ENCODE assay signal across 2 cellular contexts in the genomic region with DNA sequence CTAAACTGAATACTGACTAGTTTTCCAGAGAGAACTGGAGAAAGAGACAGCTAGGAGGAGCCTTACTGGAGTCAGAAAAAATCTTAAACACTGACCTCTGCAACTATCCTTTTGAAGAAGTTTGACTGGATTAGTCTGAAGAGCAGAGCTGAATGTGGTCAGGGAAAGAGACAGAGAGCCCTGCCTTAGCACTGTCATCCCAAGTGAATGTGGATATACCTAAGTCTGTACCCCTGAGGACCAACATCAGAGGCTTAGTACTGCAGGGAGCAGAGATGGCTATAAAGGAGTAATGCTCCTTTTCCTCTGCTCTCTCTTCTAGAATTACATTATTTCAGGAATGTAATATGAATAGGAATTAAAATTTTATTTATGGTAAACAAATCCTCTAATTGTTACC.
TF ChIP-seq lines count a peak whose summit lies in the region.

No MANE protein-coding gene starts in this region.

TF ChIP-seq in GM23338, 12 proteins besides CTCF, POLR2A, EP300 and RAD21 (continued from another document and continues in another):
- TF ChIP-seq, protein P1, sequence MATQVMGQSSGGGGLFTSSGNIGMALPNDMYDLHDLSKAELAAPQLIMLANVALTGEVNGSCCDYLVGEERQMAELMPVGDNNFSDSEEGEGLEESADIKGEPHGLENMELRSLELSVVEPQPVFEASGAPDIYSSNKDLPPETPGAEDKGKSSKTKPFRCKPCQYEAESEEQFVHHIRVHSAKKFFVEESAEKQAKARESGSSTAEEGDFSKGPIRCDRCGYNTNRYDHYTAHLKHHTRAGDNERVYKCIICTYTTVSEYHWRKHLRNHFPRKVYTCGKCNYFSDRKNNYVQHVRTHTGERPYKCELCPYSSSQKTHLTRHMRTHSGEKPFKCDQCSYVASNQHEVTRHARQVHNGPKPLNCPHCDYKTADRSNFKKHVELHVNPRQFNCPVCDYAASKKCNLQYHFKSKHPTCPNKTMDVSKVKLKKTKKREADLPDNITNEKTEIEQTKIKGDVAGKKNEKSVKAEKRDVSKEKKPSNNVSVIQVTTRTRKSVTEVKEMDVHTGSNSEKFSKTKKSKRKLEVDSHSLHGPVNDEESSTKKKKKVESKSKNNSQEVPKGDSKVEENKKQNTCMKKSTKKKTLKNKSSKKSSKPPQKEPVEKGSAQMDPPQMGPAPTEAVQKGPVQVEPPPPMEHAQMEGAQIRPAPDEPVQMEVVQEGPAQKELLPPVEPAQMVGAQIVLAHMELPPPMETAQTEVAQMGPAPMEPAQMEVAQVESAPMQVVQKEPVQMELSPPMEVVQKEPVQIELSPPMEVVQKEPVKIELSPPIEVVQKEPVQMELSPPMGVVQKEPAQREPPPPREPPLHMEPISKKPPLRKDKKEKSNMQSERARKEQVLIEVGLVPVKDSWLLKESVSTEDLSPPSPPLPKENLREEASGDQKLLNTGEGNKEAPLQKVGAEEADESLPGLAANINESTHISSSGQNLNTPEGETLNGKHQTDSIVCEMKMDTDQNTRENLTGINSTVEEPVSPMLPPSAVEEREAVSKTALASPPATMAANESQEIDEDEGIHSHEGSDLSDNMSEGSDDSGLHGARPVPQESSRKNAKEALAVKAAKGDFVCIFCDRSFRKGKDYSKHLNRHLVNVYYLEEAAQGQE (IDR thresholded peaks at IDR 0.05; ENCODE audit: unreplicated experiment) = no peak
- no peak for TF ChIP-seq EZH2phosphoT487 (IDR thresholded peaks at IDR 0.05; ENCODE audit: unreplicated experiment)
- TF ChIP-seq, protein P2, sequence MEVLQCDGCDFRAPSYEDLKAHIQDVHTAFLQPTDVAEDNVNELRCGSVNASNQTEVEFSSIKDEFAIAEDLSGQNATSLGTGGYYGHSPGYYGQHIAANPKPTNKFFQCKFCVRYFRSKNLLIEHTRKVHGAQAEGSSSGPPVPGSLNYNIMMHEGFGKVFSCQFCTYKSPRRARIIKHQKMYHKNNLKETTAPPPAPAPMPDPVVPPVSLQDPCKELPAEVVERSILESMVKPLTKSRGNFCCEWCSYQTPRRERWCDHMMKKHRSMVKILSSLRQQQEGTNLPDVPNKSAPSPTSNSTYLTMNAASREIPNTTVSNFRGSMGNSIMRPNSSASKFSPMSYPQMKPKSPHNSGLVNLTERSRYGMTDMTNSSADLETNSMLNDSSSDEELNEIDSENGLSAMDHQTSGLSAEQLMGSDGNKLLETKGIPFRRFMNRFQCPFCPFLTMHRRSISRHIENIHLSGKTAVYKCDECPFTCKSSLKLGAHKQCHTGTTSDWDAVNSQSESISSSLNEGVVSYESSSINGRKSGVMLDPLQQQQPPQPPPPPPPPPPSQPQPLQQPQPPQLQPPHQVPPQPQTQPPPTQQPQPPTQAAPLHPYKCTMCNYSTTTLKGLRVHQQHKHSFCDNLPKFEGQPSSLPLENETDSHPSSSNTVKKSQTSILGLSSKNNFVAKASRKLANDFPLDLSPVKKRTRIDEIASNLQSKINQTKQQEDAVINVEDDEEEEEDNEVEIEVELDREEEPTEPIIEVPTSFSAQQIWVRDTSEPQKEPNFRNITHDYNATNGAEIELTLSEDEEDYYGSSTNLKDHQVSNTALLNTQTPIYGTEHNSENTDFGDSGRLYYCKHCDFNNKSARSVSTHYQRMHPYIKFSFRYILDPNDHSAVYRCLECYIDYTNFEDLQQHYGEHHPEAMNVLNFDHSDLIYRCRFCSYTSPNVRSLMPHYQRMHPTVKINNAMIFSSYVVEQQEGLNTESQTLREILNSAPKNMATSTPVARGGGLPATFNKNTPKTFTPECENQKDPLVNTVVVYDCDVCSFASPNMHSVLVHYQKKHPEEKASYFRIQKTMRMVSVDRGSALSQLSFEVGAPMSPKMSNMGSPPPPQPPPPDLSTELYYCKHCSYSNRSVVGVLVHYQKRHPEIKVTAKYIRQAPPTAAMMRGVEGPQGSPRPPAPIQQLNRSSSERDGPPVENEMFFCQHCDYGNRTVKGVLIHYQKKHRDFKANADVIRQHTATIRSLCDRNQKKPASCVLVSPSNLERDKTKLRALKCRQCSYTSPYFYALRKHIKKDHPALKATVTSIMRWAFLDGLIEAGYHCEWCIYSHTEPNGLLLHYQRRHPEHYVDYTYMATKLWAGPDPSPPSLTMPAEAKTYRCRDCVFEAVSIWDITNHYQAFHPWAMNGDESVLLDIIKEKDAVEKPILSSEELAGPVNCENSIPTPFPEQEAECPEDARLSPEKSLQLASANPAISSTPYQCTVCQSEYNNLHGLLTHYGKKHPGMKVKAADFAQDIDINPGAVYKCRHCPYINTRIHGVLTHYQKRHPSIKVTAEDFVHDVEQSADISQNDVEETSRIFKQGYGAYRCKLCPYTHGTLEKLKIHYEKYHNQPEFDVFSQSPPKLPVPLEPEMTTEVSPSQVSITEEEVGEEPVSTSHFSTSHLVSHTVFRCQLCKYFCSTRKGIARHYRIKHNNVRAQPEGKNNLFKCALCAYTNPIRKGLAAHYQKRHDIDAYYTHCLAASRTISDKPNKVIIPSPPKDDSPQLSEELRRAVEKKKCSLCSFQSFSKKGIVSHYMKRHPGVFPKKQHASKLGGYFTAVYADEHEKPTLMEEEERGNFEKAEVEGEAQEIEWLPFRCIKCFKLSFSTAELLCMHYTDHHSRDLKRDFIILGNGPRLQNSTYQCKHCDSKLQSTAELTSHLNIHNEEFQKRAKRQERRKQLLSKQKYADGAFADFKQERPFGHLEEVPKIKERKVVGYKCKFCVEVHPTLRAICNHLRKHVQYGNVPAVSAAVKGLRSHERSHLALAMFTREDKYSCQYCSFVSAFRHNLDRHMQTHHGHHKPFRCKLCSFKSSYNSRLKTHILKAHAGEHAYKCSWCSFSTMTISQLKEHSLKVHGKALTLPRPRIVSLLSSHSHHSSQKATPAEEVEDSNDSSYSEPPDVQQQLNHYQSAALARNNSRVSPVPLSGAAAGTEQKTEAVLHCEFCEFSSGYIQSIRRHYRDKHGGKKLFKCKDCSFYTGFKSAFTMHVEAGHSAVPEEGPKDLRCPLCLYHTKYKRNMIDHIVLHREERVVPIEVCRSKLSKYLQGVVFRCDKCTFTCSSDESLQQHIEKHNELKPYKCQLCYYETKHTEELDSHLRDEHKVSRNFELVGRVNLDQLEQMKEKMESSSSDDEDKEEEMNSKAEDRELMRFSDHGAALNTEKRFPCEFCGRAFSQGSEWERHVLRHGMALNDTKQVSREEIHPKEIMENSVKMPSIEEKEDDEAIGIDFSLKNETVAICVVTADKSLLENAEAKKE (CRISPR knock-in tag; IDR thresholded peaks at IDR 0.05) = no peak
- no peak for TF ChIP-seq ZNF114 (CRISPR knock-in tag; IDR thresholded peaks at IDR 0.05)
- no peak for TF ChIP-seq JUNB (IDR thresholded peaks at IDR 0.05; ENCODE audit: unreplicated experiment)
- no peak for TF ChIP-seq CREB1 (CRISPR knock-in tag; IDR thresholded peaks at IDR 0.05; ENCODE audit: low read depth)
- TF ChIP-seq EZH2 (IDR thresholded peaks at IDR 0.05; ENCODE audit: low read depth, unreplicated experiment) = no peak
- TF ChIP-seq POLR2AphosphoS5 (IDR thresholded peaks at IDR 0.05; ENCODE audit: low read depth) = no peak
- TF ChIP-seq NANOG (IDR thresholded peaks at IDR 0.05; ENCODE audit: borderline replicate concordance) = no peak
- no peak for TF ChIP-seq ETS1 (IDR thresholded peaks at IDR 0.05)

TF ChIP-seq in K562, 482 proteins besides CTCF, POLR2A, EP300 and RAD21 (continued from another document):
- TF ChIP-seq, protein P3, sequence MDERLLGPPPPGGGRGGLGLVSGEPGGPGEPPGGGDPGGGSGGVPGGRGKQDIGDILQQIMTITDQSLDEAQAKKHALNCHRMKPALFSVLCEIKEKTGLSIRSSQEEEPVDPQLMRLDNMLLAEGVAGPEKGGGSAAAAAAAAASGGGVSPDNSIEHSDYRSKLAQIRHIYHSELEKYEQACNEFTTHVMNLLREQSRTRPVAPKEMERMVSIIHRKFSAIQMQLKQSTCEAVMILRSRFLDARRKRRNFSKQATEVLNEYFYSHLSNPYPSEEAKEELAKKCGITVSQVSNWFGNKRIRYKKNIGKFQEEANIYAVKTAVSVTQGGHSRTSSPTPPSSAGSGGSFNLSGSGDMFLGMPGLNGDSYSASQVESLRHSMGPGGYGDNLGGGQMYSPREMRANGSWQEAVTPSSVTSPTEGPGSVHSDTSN (CRISPR knock-in tag; IDR thresholded peaks at IDR 0.05; ENCODE audit: low read depth) = no peak
- TF ChIP-seq, protein P3 (tag; conservative IDR thresholded peaks at IDR 0.05; ENCODE audit: low read depth) = no peak
- TF ChIP-seq CAMTA2 (CRISPR knock-in tag; conservative IDR thresholded peaks at IDR 0.05) = no peak
- no peak for TF ChIP-seq ZNF644 (tag; IDR thresholded peaks at IDR 0.05; ENCODE audit: low read depth)
- no peak for TF ChIP-seq ZNF507 (tag; conservative IDR thresholded peaks at IDR 0.05)
TF ChIP-seq in K562: peak in this region for 0.
